In genomic region chrX:65677954-65678469, GRCh38 we compare ENCODE assay signal across 9 cellular contexts. TPM values are rescaled to one million over a fixed set of nuclear protein-coding genes. Genes with fewer than 3 reads are reported as not detected.
DNase-seq lines count a peak whose midpoint lies in the region; ATAC-seq lines count a peak whose summit lies in the region.
"Had no signal": no experiment of that assay in that cellular context is flagged by ENCODE, and none has a peak within 500 bp of the region (broad histone marks: within the 10 kb centered on the region; RNA-seq: fewer than 3 reads in every experiment).

No MANE protein-coding gene starts in this region.

- DNase-seq in AG20443 (ENCODE audit: low spot score), result peak; percentile 69
- peak; percentile 7 for DNase-seq in NCI-H460 (ENCODE audit: extremely low read depth, low read depth)
- no peak for DNase-seq in effector memory CD8-positive, alpha-beta T cell
- DNase-seq in natural killer cell treated with Interleukin-12 subunit alpha and Interleukin-12 subunit beta and Interleukin-15 and Interleukin-18, amount 100 ng/mL, for 72 hours (ENCODE audit: low spot score), result no peak
- no peak for DNase-seq in NCI-H1092 (lab: John Stamatoyannopoulos, UW)
- DNase-seq: T-helper 9 cell had no signal

- H3K9me3 Mint-ChIP-seq in effector memory CD8-positive, alpha-beta T cell, result no peaks in the 10 kb centered on the region
- H3K9me3 Mint-ChIP-seq in natural killer cell treated with Interleukin-12 subunit alpha and Interleukin-12 subunit beta and Interleukin-15 and Interleukin-18, amount 100 ng/mL, for 72 hours, result no peaks in the 10 kb centered on the region

- no peak for ATAC-seq in effector memory CD8-positive, alpha-beta T cell (replicated peaks)
- no peak for ATAC-seq in natural killer cell treated with Interleukin-12 subunit alpha and Interleukin-12 subunit beta and Interleukin-15 and Interleukin-18, amount 100 ng/mL, for 72 hours
- no peak for ATAC-seq in GM19395 (IDR thresholded peaks at IDR 0.05; ENCODE audit: unreplicated experiment)
- ATAC-seq in GM21423 (IDR thresholded peaks at IDR 0.05; ENCODE audit: unreplicated experiment), result no peak
- ATAC-seq in HG02970 (IDR thresholded peaks at IDR 0.05; ENCODE audit: low FRiP score, unreplicated experiment), result no peak

- peak overlapping the region; percentile 79 to 84 for H3K27ac Mint-ChIP-seq in effector memory CD8-positive, alpha-beta T cell
- H3K27ac Mint-ChIP-seq in natural killer cell treated with Interleukin-12 subunit alpha and Interleukin-12 subunit beta and Interleukin-15 and Interleukin-18, amount 100 ng/mL, for 72 hours, result peak overlapping the region; percentile 68 to 95

- peaks cover 59 to 83% of the 10 kb centered on the region in 2 donors for H3K4me1 Mint-ChIP-seq in effector memory CD8-positive, alpha-beta T cell (ENCODE audit: low read depth in 2 of 2)
- H3K4me1 Mint-ChIP-seq in natural killer cell treated with Interleukin-12 subunit alpha and Interleukin-12 subunit beta and Interleukin-15 and Interleukin-18, amount 100 ng/mL, for 72 hours (ENCODE audit: low read depth in 2 of 2), result peaks cover 81 to 86% of the 10 kb centered on the region in 2 donors

- no peaks in the 10 kb centered on the region for H3K27me3 Mint-ChIP-seq in effector memory CD8-positive, alpha-beta T cell
- H3K27me3 Mint-ChIP-seq in natural killer cell treated with Interleukin-12 subunit alpha and Interleukin-12 subunit beta and Interleukin-15 and Interleukin-18, amount 100 ng/mL, for 72 hours, result no peaks in the 10 kb centered on the region

- peak overlapping the region; percentile 73 to 97 for H3K4me3 Mint-ChIP-seq in effector memory CD8-positive, alpha-beta T cell
- peak overlapping the region; percentile 60 for H3K4me3 Mint-ChIP-seq in natural killer cell treated with Interleukin-12 subunit alpha and Interleukin-12 subunit beta and Interleukin-15 and Interleukin-18, amount 100 ng/mL, for 72 hours

- peaks cover 31% of the 10 kb centered on the region for H3K36me3 Mint-ChIP-seq in effector memory CD8-positive, alpha-beta T cell (ENCODE audit: insufficient read depth)
- peaks cover 16% of the 10 kb centered on the region for H3K36me3 Mint-ChIP-seq in natural killer cell treated with Interleukin-12 subunit alpha and Interleukin-12 subunit beta and Interleukin-15 and Interleukin-18, amount 100 ng/mL, for 72 hours

RNA-seq across cellular contexts. Expression of gene MSN, which starts 10.6 kb away (rescaled TPM):
- 238 and 251 TPM in 2 replicates for total RNA-seq in NCI-H460 (2014; rRNA removed; shearing (Covaris generic))
- 166 and 205 TPM in 2 replicates for polyA plus RNA-seq in NCI-H460 (2014; cell fraction: nucleus; rRNA removed)
- total RNA-seq in natural killer cell treated with Interleukin-12 subunit alpha and Interleukin-12 subunit beta and Interleukin-15 and Interleukin-18, amount 100 ng/mL, for 72 hours, result 100 to 1,000 TPM; 392 to 703 TPM

Comparison
In these comparisons a context has a peak if more than half of its experiments do, and no peak if none do; other contexts are left out.
1. DNase-seq: peak in AG20443 (single experiment) and NCI-H460 (single experiment); none in effector memory CD8-positive, alpha-beta T cell (0 of 3), natural killer cell treated with Interleukin-12 subunit alpha and Interleukin-12 subunit beta and Interleukin-15 and Interleukin-18, amount 100 ng/mL, for 72 hours (single experiment) and NCI-H1092 (single experiment).